Comparison of ENCODE assay signal across 20 cellular contexts in the genomic region with DNA sequence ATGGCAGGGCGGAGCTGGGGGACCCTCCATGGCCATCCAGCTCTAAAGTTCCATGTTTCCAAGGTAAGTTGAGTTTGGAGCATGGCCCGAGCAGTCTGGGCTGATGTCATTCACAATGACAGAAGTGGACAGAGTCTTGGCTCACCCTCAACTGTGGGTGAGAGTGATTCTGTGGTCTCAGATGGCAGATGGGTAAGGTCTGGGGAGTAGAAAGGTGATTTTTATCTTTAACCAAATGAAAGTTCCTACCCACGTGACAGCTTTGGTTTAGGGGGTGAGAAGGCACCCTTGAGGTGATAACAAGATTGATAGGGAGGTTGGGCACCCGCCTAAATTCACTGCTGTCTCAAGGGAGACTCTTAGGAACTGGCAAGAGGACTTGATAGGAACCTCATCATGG. TPM values are rescaled to one million over a fixed set of nuclear protein-coding genes. Genes with fewer than 3 reads are reported as not detected.
DNase-seq lines count a peak whose midpoint lies in the region; ATAC-seq and TF ChIP-seq lines count a peak whose summit lies in the region.
"Had no signal": no experiment of that assay in that cellular context is flagged by ENCODE, and none has a peak within 500 bp of the region (broad histone marks: within the 10 kb centered on the region; RNA-seq: fewer than 3 reads in every experiment).

No MANE protein-coding gene starts in this region.

- DNase-seq in activated effector memory CD4-positive, alpha-beta T cell treated with anti-CD3 and anti-CD28 coated beads, Interleukin-2, amount 50 U/mL, for 16 hours: peak; percentile 47
- DNase-seq in activated effector memory CD4-positive, alpha-beta T cell treated with Interleukin-2 at 50 U/mL for 16 hours: no peak
- DNase-seq in Jurkat, Clone E6-1 (ENCODE audit: low read depth, low spot score): peak; percentile 48
- DNase-seq in immature natural killer cell: peak; percentile 14 to 34 (median 24)
- DNase-seq in AG20443 (ENCODE audit: low spot score): no peak
- DNase-seq in breast epithelium (ENCODE audit: low spot score in 2 of 2): no peak
- DNase-seq: 8988T; AML-193; C1 segment of cervical spinal cord; CD8-positive, alpha-beta T cell; Karpas-422; NCI-H1417 treated with DMSO at 0.1 percent for 48 hours; NCI-H187; NCI-H446; NCI-H526; PC-3; SHP77 had no signal

- no peak for TF ChIP-seq POLR2A in breast epithelium (IDR thresholded peaks at IDR 0.05)

- no peaks in the 10 kb centered on the region for H3K4me1 ChIP-seq in breast epithelium

- H3K9me3 ChIP-seq in breast epithelium: no peaks in the 10 kb centered on the region

- no peak overlapping the region for H3K4me3 ChIP-seq in Jurkat, Clone E6-1 (ENCODE audit: low read length)
- H3K4me3 ChIP-seq in breast epithelium: no peak overlapping the region

- H3K4me3 Mint-ChIP-seq in immature natural killer cell: peak overlapping the region in 1 of 5 donors; percentile 46
- H3K4me3 Mint-ChIP-seq: CD8-positive, alpha-beta T cell; IgD-negative memory B cell had no signal

- no peaks in the 10 kb centered on the region for H3K9me3 Mint-ChIP-seq in immature natural killer cell
- H3K9me3 Mint-ChIP-seq: CD8-positive, alpha-beta T cell; IgD-negative memory B cell had no signal

- H3K36me3 Mint-ChIP-seq in immature natural killer cell: no peaks in the 10 kb centered on the region
- H3K36me3 Mint-ChIP-seq: CD8-positive, alpha-beta T cell; IgD-negative memory B cell had no signal

- intact Hi-C loops in breast epithelium (cut with DNase I; ENCODE audit: low total_unique reads): no loop called here

- H3K27ac ChIP-seq in breast epithelium: no peak overlapping the region

- no peak overlapping the region for H3K27ac Mint-ChIP-seq in immature natural killer cell
- H3K27ac Mint-ChIP-seq: CD8-positive, alpha-beta T cell; IgD-negative memory B cell had no signal

- no peak for TF ChIP-seq CTCF in breast epithelium (IDR thresholded peaks at IDR 0.05)

- peaks cover 0 to 13% of the 10 kb centered on the region in 2 donors for H3K4me1 Mint-ChIP-seq in immature natural killer cell

- H3K36me3 ChIP-seq in breast epithelium: no peaks in the 10 kb centered on the region

- H3K27me3 ChIP-seq in breast epithelium: peaks cover 0 to 19% of the 10 kb centered on the region in 2 donors

- ATAC-seq in GM19463 (IDR thresholded peaks at IDR 0.05; ENCODE audit: unreplicated experiment): peak; percentile 68
- no peak for ATAC-seq in HG03442 (IDR thresholded peaks at IDR 0.05; ENCODE audit: unreplicated experiment)
- ATAC-seq: CD8-positive, alpha-beta T cell; PC-3 had no signal

- H3K27me3 Mint-ChIP-seq in immature natural killer cell (ENCODE audit: low read depth in 3 of 3): peaks cover 6 to 18% (median 6%) of the 10 kb centered on the region in 3 donors

RNA-seq across cellular contexts. Expression of gene PDZD8, which starts 57.6 kb away (rescaled TPM):
- 15.6 TPM for polyA plus RNA-seq in Jurkat, Clone E6-1 (2012; ENCODE audit: insufficient read depth, insufficient read length)
- 10 to 100 TPM in 2 of 3 donors, 1 to 10 TPM in 1; 9.7 to 23.7 (median 12.3) TPM for polyA plus RNA-seq in immature natural killer cell
- total RNA-seq in breast epithelium: 10 to 100 TPM; 27.5 to 51.2 (median 27.9) TPM

Comparison
In these comparisons a context has a peak if more than half of its experiments do, and no peak if none do; other contexts are left out.
1. DNase-seq: peak in activated effector memory CD4-positive, alpha-beta T cell treated with anti-CD3 and anti-CD28 coated beads, Interleukin-2, amount 50 U/mL, for 16 hours (single experiment), Jurkat, Clone E6-1 (single experiment) and immature natural killer cell (3 of 3); none in activated effector memory CD4-positive, alpha-beta T cell treated with Interleukin-2 at 50 U/mL for 16 hours (single experiment), AG20443 (single experiment) and breast epithelium (0 of 2).